In genomic region chr3:52408466-52408865, GRCh38 we compare ENCODE assay signal across 11 cellular contexts. TPM values are rescaled to one million over a fixed set of nuclear protein-coding genes. Genes with fewer than 3 reads are reported as not detected.
DNase-seq lines count a peak whose midpoint lies in the region; ATAC-seq, FAIRE-seq and TF ChIP-seq lines count a peak whose summit lies in the region.
"Had no signal": no experiment of that assay in that cellular context is flagged by ENCODE, and none has a peak within 500 bp of the region (broad histone marks: within the 10 kb centered on the region; RNA-seq: fewer than 3 reads in every experiment).

No MANE protein-coding gene starts in this region.

- H3K27ac Mint-ChIP-seq in activated CD8-positive, alpha-beta memory T cell treated with anti-CD3 and anti-CD28 coated beads, Interleukin-2, amount 10 ng/mL, durations not matched to agents 7 days and 5 days: peak overlapping the region; percentile 90
- H3K27ac Mint-ChIP-seq in activated T-helper 2 cell treated with anti-CD3 and anti-CD28 coated beads, Interferon-gamma antibody, Interleukin-2, Interleukin-4, amounts not matched to agents 10 μg/mL and 5 μg/mL and 100 μg/mL, durations not matched to agents 14 hours and 24 hours and 36 hours: peak overlapping the region; percentile 85

- H3K36me3 ChIP-seq in kidney (ENCODE audit: control insufficient read depth in 1 of 2, insufficient read depth in 2 of 2, low read length in 2 of 2) (peaks cover 31 to 52% of the 10 kb centered on the region in 2 donors), stomach (peaks cover 34 to 53% (median 50%) of the 10 kb centered on the region in 4 donors), gastrocnemius medialis (peaks cover 0 to 44% of the 10 kb centered on the region in 2 donors)

- in situ Hi-C loops in gastrocnemius medialis (cut with MboI; ENCODE audit: low sequenced_read_pairs in 4 of 4): no loop called here

- H3K9me3 ChIP-seq in kidney (ENCODE audit: control insufficient read depth in 1 of 2, low read length in 2 of 2) (no peaks in the 10 kb centered on the region), stomach (no peaks in the 10 kb centered on the region), gastrocnemius medialis (no peaks in the 10 kb centered on the region)

- TF ChIP-seq POLR2A in stomach (IDR thresholded peaks at IDR 0.05) (no peak), gastrocnemius medialis (IDR thresholded peaks at IDR 0.05) (no peak)

- H3K4me1 ChIP-seq in kidney (ENCODE audit: control insufficient read depth in 1 of 2, insufficient read depth in 1 of 2, low read depth in 1 of 2, low read length in 2 of 2) (peaks cover 14 to 30% of the 10 kb centered on the region in 2 donors), stomach (peaks cover 27 to 61% (median 61%) of the 10 kb centered on the region in 4 donors), gastrocnemius medialis (peaks cover 34 to 45% of the 10 kb centered on the region in 2 donors)

- no peak for DNase-seq in activated CD8-positive, alpha-beta memory T cell treated with anti-CD3 and anti-CD28 coated beads, Interleukin-2, amount 10 ng/mL, durations not matched to agents 7 days and 5 days
- no peak for DNase-seq in activated CD8-positive, alpha-beta memory T cell treated with anti-CD3 and anti-CD28 coated beads for 24 hours
- no peak for DNase-seq in activated T-helper 2 cell treated with anti-CD3 and anti-CD28 coated beads, Interferon-gamma antibody, Interleukin-2, Interleukin-4, amounts not matched to agents 10 μg/mL and 5 μg/mL and 100 μg/mL, durations not matched to agents 14 hours and 24 hours and 36 hours (ENCODE audit: low spot score)
- peak; percentile 15 for DNase-seq in kidney
- no peak for DNase-seq in stomach
- no peak for DNase-seq in SKM-1 (lab: John Stamatoyannopoulos, UW; ENCODE audit: unreplicated experiment)
- no peak for DNase-seq in gastrocnemius medialis
- DNase-seq: left colon had no signal

- intact Hi-C loops in activated T-helper 2 cell treated with anti-CD3 and anti-CD28 coated beads, Interferon-gamma antibody, Interleukin-2, Interleukin-4, amounts not matched to agents 10 μg/mL and 5 μg/mL and 100 μg/mL, durations not matched to agents 14 hours and 24 hours and 36 hours (cut with micrococcal nuclease): no loop called here
- intact Hi-C loops in kidney (cut with DNase I): no loop called here
- intact Hi-C loops in stomach (cut with DNase I; ENCODE audit: low total_unique reads): no loop called here
- intact Hi-C loops in gastrocnemius medialis (cut with DNase I; ENCODE audit: low total_unique reads): loop anchor here (5.0 kb wide), 1 partner anchor 131 kb away; the partner anchor contains the start of gene WDR82

- no peak for ATAC-seq in activated CD8-positive, alpha-beta memory T cell treated with anti-CD3 and anti-CD28 coated beads, Interleukin-2, amount 10 ng/mL, durations not matched to agents 7 days and 5 days
- ATAC-seq in GM18870 (IDR thresholded peaks at IDR 0.05; ENCODE audit: unreplicated experiment) (no peak), gastrocnemius medialis (no peak)
- ATAC-seq: left colon had no signal

- CTCF ChIA-PET in activated CD8-positive, alpha-beta memory T cell treated with anti-CD3 and anti-CD28 coated beads, Interleukin-2, amount 10 ng/mL, durations not matched to agents 7 days and 5 days (lab: Charles Lee): no interaction called here

- no peak for TF ChIP-seq CTCF in kidney (IDR thresholded peaks at IDR 0.05; ENCODE audit: borderline replicate concordance, extremely low read depth, insufficient read depth)
- no peak for TF ChIP-seq CTCF in stomach (IDR thresholded peaks at IDR 0.05)
- no peak for TF ChIP-seq CTCF in gastrocnemius medialis (IDR thresholded peaks at IDR 0.05 in 4 of 5, conservative IDR thresholded peaks at IDR 0.05 in 1 of 5)

- H3K4me1 Mint-ChIP-seq in activated CD8-positive, alpha-beta memory T cell treated with anti-CD3 and anti-CD28 coated beads, Interleukin-2, amount 10 ng/mL, durations not matched to agents 7 days and 5 days: peaks cover 39% of the 10 kb centered on the region
- H3K4me1 Mint-ChIP-seq in activated T-helper 2 cell treated with anti-CD3 and anti-CD28 coated beads, Interferon-gamma antibody, Interleukin-2, Interleukin-4, amounts not matched to agents 10 μg/mL and 5 μg/mL and 100 μg/mL, durations not matched to agents 14 hours and 24 hours and 36 hours (ENCODE audit: low read depth): peaks cover 36% of the 10 kb centered on the region

- H3K9ac ChIP-seq in kidney (ENCODE audit: low read length in 2 of 2): peak overlapping the region; percentile 25 to 95

- TF ChIP-seq EP300 in stomach (IDR thresholded peaks at IDR 0.05): no peak

- peaks cover 30% of the 10 kb centered on the region for H3K36me3 Mint-ChIP-seq in activated CD8-positive, alpha-beta memory T cell treated with anti-CD3 and anti-CD28 coated beads, Interleukin-2, amount 10 ng/mL, durations not matched to agents 7 days and 5 days
- peaks cover 49% of the 10 kb centered on the region for H3K36me3 Mint-ChIP-seq in activated T-helper 2 cell treated with anti-CD3 and anti-CD28 coated beads, Interferon-gamma antibody, Interleukin-2, Interleukin-4, amounts not matched to agents 10 μg/mL and 5 μg/mL and 100 μg/mL, durations not matched to agents 14 hours and 24 hours and 36 hours (ENCODE audit: low read depth)

- H3K27me3 Mint-ChIP-seq in activated CD8-positive, alpha-beta memory T cell treated with anti-CD3 and anti-CD28 coated beads, Interleukin-2, amount 10 ng/mL, durations not matched to agents 7 days and 5 days: no peaks in the 10 kb centered on the region
- no peaks in the 10 kb centered on the region for H3K27me3 Mint-ChIP-seq in activated T-helper 2 cell treated with anti-CD3 and anti-CD28 coated beads, Interferon-gamma antibody, Interleukin-2, Interleukin-4, amounts not matched to agents 10 μg/mL and 5 μg/mL and 100 μg/mL, durations not matched to agents 14 hours and 24 hours and 36 hours (ENCODE audit: low read depth)

- no peak for FAIRE-seq in kidney (lab: Jason Lieb, UNC)

- H3K4me3 ChIP-seq in kidney (ENCODE audit: low read length in 2 of 2): peak overlapping the region; percentile 81 to 90
- peak overlapping the region in 3 of 4 donors; percentile 84 to 92 (median 85) for H3K4me3 ChIP-seq in stomach
- peak overlapping the region in 1 of 4 donors; percentile 93 for H3K4me3 ChIP-seq in gastrocnemius medialis

- H3K27me3 ChIP-seq in stomach (no peaks in the 10 kb centered on the region), gastrocnemius medialis (no peaks in the 10 kb centered on the region)

- WGBS in stomach, 5 donors: 87 to 95% (median 93%) methylated on average over 8 of the region's 8 CpGs

- no peaks in the 10 kb centered on the region for H3K9me3 Mint-ChIP-seq in activated CD8-positive, alpha-beta memory T cell treated with anti-CD3 and anti-CD28 coated beads, Interleukin-2, amount 10 ng/mL, durations not matched to agents 7 days and 5 days (ENCODE audit: low read depth)
- no peaks in the 10 kb centered on the region for H3K9me3 Mint-ChIP-seq in activated T-helper 2 cell treated with anti-CD3 and anti-CD28 coated beads, Interferon-gamma antibody, Interleukin-2, Interleukin-4, amounts not matched to agents 10 μg/mL and 5 μg/mL and 100 μg/mL, durations not matched to agents 14 hours and 24 hours and 36 hours

- peak overlapping the region; percentile 94 for H3K4me3 Mint-ChIP-seq in activated CD8-positive, alpha-beta memory T cell treated with anti-CD3 and anti-CD28 coated beads, Interleukin-2, amount 10 ng/mL, durations not matched to agents 7 days and 5 days
- H3K4me3 Mint-ChIP-seq in activated T-helper 2 cell treated with anti-CD3 and anti-CD28 coated beads, Interferon-gamma antibody, Interleukin-2, Interleukin-4, amounts not matched to agents 10 μg/mL and 5 μg/mL and 100 μg/mL, durations not matched to agents 14 hours and 24 hours and 36 hours (ENCODE audit: low read depth): peak overlapping the region; percentile 94

- H3K27ac ChIP-seq in kidney (ENCODE audit: low read depth in 2 of 2, low read length in 2 of 2) (no peak overlapping the region), stomach (peak overlapping the region in 1 of 5 donors; percentile 95), gastrocnemius medialis (peak overlapping the region in 2 of 4 donors; percentile 97)

RNA-seq across cellular contexts. Expression of gene BAP1, which starts 1.3 kb away (rescaled TPM):
- 100 to 1,000 TPM; 102 to 107 TPM for total RNA-seq in activated CD8-positive, alpha-beta memory T cell treated with anti-CD3 and anti-CD28 coated beads, Interleukin-2, amount 10 ng/mL, durations not matched to agents 7 days and 5 days
- total RNA-seq in activated T-helper 2 cell treated with anti-CD3 and anti-CD28 coated beads, Interferon-gamma antibody, Interleukin-2, Interleukin-4, amounts not matched to agents 10 μg/mL and 5 μg/mL and 100 μg/mL, durations not matched to agents 14 hours and 24 hours and 36 hours: 106 and 108 TPM in 2 replicates
- 72.5 TPM for total RNA-seq in kidney
- 61.6 TPM for polyA plus RNA-seq in kidney (ENCODE audit: insufficient read depth, low read depth, low replicate concordance)
- total RNA-seq in stomach: 100 to 1,000 TPM in 1 of 5 donors, 10 to 100 TPM in 4; 49.4 to 137 (median 66.8) TPM
- polyA plus RNA-seq in stomach: 10 to 100 TPM; 50.3 to 68.1 (median 52.4) TPM
- total RNA-seq in gastrocnemius medialis: 10 to 100 TPM; 69.8 to 88.2 (median 76.5) TPM

RNA-seq across cellular contexts. Expression of gene PHF7, which starts 2.0 kb away (rescaled TPM):
- 10 to 100 TPM; 12.9 to 26.5 TPM for total RNA-seq in activated CD8-positive, alpha-beta memory T cell treated with anti-CD3 and anti-CD28 coated beads, Interleukin-2, amount 10 ng/mL, durations not matched to agents 7 days and 5 days
- total RNA-seq in activated T-helper 2 cell treated with anti-CD3 and anti-CD28 coated beads, Interferon-gamma antibody, Interleukin-2, Interleukin-4, amounts not matched to agents 10 μg/mL and 5 μg/mL and 100 μg/mL, durations not matched to agents 14 hours and 24 hours and 36 hours: 11.5 and 12.5 TPM in 2 replicates
- 8.8 TPM for total RNA-seq in kidney
- polyA plus RNA-seq in kidney (ENCODE audit: insufficient read depth, low read depth, low replicate concordance): 3.9 TPM
- 10 to 100 TPM; 11.4 to 53.3 (median 15.2) TPM for total RNA-seq in stomach
- 10 to 100 TPM in 1 of 3 donors, 1 to 10 TPM in 2; 3.7 to 10.2 (median 4.1) TPM for polyA plus RNA-seq in stomach
- total RNA-seq in gastrocnemius medialis: 10 to 100 TPM in 1 of 4 donors, 1 to 10 TPM in 3; 3.1 to 11.4 (median 6.8) TPM

RNA-seq across cellular contexts. Expression of gene SEMA3G, which starts 36.4 kb away (rescaled TPM):
- total RNA-seq in activated CD8-positive, alpha-beta memory T cell treated with anti-CD3 and anti-CD28 coated beads, Interleukin-2, amount 10 ng/mL, durations not matched to agents 7 days and 5 days: under 1 TPM; 0.28 to 0.38 TPM
- total RNA-seq in activated T-helper 2 cell treated with anti-CD3 and anti-CD28 coated beads, Interferon-gamma antibody, Interleukin-2, Interleukin-4, amounts not matched to agents 10 μg/mL and 5 μg/mL and 100 μg/mL, durations not matched to agents 14 hours and 24 hours and 36 hours: 0.30 and 0.32 TPM in 2 replicates
- total RNA-seq in kidney: 25.7 TPM
- polyA plus RNA-seq in kidney (ENCODE audit: insufficient read depth, low read depth, low replicate concordance): 28.2 TPM
- 1 to 10 TPM in 3 of 5 donors, under 1 TPM in 2; under 0.01 to 9.6 (median 1.7) TPM for total RNA-seq in stomach
- polyA plus RNA-seq in stomach: 1 to 10 TPM; 1.4 to 2.3 (median 1.9) TPM
- 10 to 100 TPM in 3 of 4 donors, 1 to 10 TPM in 1; 3.8 to 20.3 (median 13.1) TPM for total RNA-seq in gastrocnemius medialis
- total RNA-seq: T-helper 1 cell treated with Interleukin-12 subunit alpha and Interleukin-12 subunit beta and Interleukin-4 antibody, amounts not matched to agents 30 ng/mL and 1 ng/mL, for 36 hours had no signal
- polyA plus RNA-seq: BJ had no signal

RNA-seq across cellular contexts. Expression of gene TNNC1, which starts 45.4 kb away (rescaled TPM):
- 1 to 10 TPM; 1.4 to 2.6 TPM for total RNA-seq in activated CD8-positive, alpha-beta memory T cell treated with anti-CD3 and anti-CD28 coated beads, Interleukin-2, amount 10 ng/mL, durations not matched to agents 7 days and 5 days
- total RNA-seq in activated T-helper 2 cell treated with anti-CD3 and anti-CD28 coated beads, Interferon-gamma antibody, Interleukin-2, Interleukin-4, amounts not matched to agents 10 μg/mL and 5 μg/mL and 100 μg/mL, durations not matched to agents 14 hours and 24 hours and 36 hours: 0.34 and 0.46 TPM in 2 replicates
- total RNA-seq in kidney (2.2 TPM), stomach (1 to 10 TPM in 2 of 5 donors, not detected in 3; 3.1 to 6.5 TPM), gastrocnemius medialis (over 10,000 TPM in 1 of 4 donors, 1,000 to 10,000 TPM in 3; 5,017 to 11,453 (median 7,253) TPM)
- polyA plus RNA-seq in kidney (ENCODE audit: insufficient read depth, low read depth, low replicate concordance) (86.6 TPM), stomach (10 to 100 TPM in 2 of 3 donors, 1 to 10 TPM in 1; 4.9 to 41.1 (median 20.3) TPM)

RNA-seq across cellular contexts. Expression of gene NISCH, which starts 46.9 kb away (rescaled TPM):
- 10 to 100 TPM; 72.9 to 84.1 TPM for total RNA-seq in activated CD8-positive, alpha-beta memory T cell treated with anti-CD3 and anti-CD28 coated beads, Interleukin-2, amount 10 ng/mL, durations not matched to agents 7 days and 5 days
- 70.0 and 73.4 TPM in 2 replicates for total RNA-seq in activated T-helper 2 cell treated with anti-CD3 and anti-CD28 coated beads, Interferon-gamma antibody, Interleukin-2, Interleukin-4, amounts not matched to agents 10 μg/mL and 5 μg/mL and 100 μg/mL, durations not matched to agents 14 hours and 24 hours and 36 hours
- total RNA-seq in kidney (98.7 TPM), stomach (100 to 1,000 TPM in 3 of 5 donors, 10 to 100 TPM in 2; 68.5 to 456 (median 147) TPM), gastrocnemius medialis (10 to 100 TPM; 19.2 to 38.3 (median 25.0) TPM)
- polyA plus RNA-seq in kidney (ENCODE audit: insufficient read depth, low read depth, low replicate concordance) (36.1 TPM), stomach (10 to 100 TPM; 18.3 to 36.4 (median 19.9) TPM)
